ENCODE assay signal across 8 cellular contexts in genomic region chrX:51641421-51642021, GRCh38. TPM values are rescaled to one million over a fixed set of nuclear protein-coding genes. Genes with fewer than 3 reads are reported as not detected.
DNase-seq lines count a peak whose midpoint lies in the region; ATAC-seq and TF ChIP-seq lines count a peak whose summit lies in the region.

No MANE protein-coding gene starts in this region.

- TF ChIP-seq CTCF in MCF 10A (IDR thresholded peaks at IDR 0.05; ENCODE audit: unreplicated experiment), result peak; percentile 52
- TF ChIP-seq CTCF in breast epithelium (IDR thresholded peaks at IDR 0.05), result peak in 1 of 3 donors; percentile 20
- TF ChIP-seq CTCF in astrocyte of the cerebellum (IDR thresholded peaks at IDR 0.05; ENCODE audit: low read depth, low read length, missing control alignments), result peak; percentile 44
- peak in 3 of 4 donors; percentile 27 to 33 (median 30) for TF ChIP-seq CTCF in right lobe of liver (IDR thresholded peaks at IDR 0.05)
- TF ChIP-seq CTCF in upper lobe of left lung (IDR thresholded peaks at IDR 0.05), result peak in 1 of 6 experiments; percentile 27

- no peak overlapping the region for H3K4me3 Mint-ChIP-seq in MCF 10A (ENCODE audit: unreplicated experiment)

- H3K4me1 ChIP-seq in breast epithelium (no peaks in the 10 kb centered on the region), right lobe of liver (no peaks in the 10 kb centered on the region), upper lobe of left lung (no peaks in the 10 kb centered on the region)

- no peak for TF ChIP-seq EP300 in upper lobe of left lung (IDR thresholded peaks at IDR 0.05)

- H3K27ac ChIP-seq in breast epithelium, result no peak overlapping the region
- H3K27ac ChIP-seq in right lobe of liver, result no peak overlapping the region
- H3K27ac ChIP-seq in upper lobe of left lung, result no peak overlapping the region

- TF ChIP-seq POLR2A in breast epithelium (IDR thresholded peaks at IDR 0.05) (no peak), right lobe of liver (IDR thresholded peaks at IDR 0.05) (no peak), upper lobe of left lung (IDR thresholded peaks at IDR 0.05) (no peak)

- no peaks in the 10 kb centered on the region for H3K36me3 Mint-ChIP-seq in MCF 10A (ENCODE audit: insufficient read depth, unreplicated experiment)

- intact Hi-C loops in MCF 10A (cut with micrococcal nuclease), result loop anchor here (1.0 to 2.0 kb wide), 4 partner anchors 161 to 619 kb away; partner anchors contain the start of gene MAGED1
- intact Hi-C loops in breast epithelium (cut with DNase I; ENCODE audit: low total_unique reads), result no loop called here
- intact Hi-C loops in right lobe of liver (cut with DNase I), result no loop called here

- WGBS in right lobe of liver (ENCODE audit: insufficient coverage, low coverage, low lambda C conversion rate, missing lambda C conversion rate), result 32% methylated on average over 18 of the region's 19 CpGs
- WGBS in upper lobe of left lung, 2 donors, result 41 to 42% methylated on average over 17 to 19 of the region's 19 CpGs

- POLR2A ChIA-PET in MCF 10A (lab: Yijun Ruan, JAX), result interaction anchor here (0.5 kb wide), 1 partner anchor 162 kb away, joined by 3 read pairs; no protein-coding TSS in a partner anchor

- H3K36me3 ChIP-seq in breast epithelium, result no peaks in the 10 kb centered on the region
- H3K36me3 ChIP-seq in right lobe of liver, result no peaks in the 10 kb centered on the region
- H3K36me3 ChIP-seq in upper lobe of left lung, result no peaks in the 10 kb centered on the region

- no peaks in the 10 kb centered on the region for H3K9me3 Mint-ChIP-seq in MCF 10A (ENCODE audit: unreplicated experiment)

- peak; percentile 39 for DNase-seq in MCF 10A (ENCODE audit: unreplicated experiment)
- no peak for DNase-seq in breast epithelium (ENCODE audit: low spot score in 2 of 2)
- peak; percentile 3 for DNase-seq in NCI-H1105 (lab: John Stamatoyannopoulos, UW)
- DNase-seq in astrocyte of the cerebellum (ENCODE audit: low read depth), result peak; percentile 36
- DNase-seq in right lobe of liver, result no peak
- no peak for DNase-seq in upper lobe of left lung

- BruUV-seq in MCF 10A (replicated peaks; lab: Mats Ljungman, UMichigan), result no TSS peak

- H3K9me3 ChIP-seq in breast epithelium (no peaks in the 10 kb centered on the region), right lobe of liver (no peaks in the 10 kb centered on the region), upper lobe of left lung (no peaks in the 10 kb centered on the region)

- H3K4me3 ChIP-seq in breast epithelium (no peak overlapping the region), astrocyte of the cerebellum (ENCODE audit: low read depth, low read length) (no peak overlapping the region), right lobe of liver (no peak overlapping the region), upper lobe of left lung (no peak overlapping the region)

- H3K27me3 Mint-ChIP-seq in MCF 10A (ENCODE audit: insufficient read depth, unreplicated experiment), result peaks cover 59% of the 10 kb centered on the region

- ATAC-seq in right lobe of liver (no peak), HG03135 (IDR thresholded peaks at IDR 0.05; ENCODE audit: unreplicated experiment) (no peak), upper lobe of left lung (ENCODE audit: low FRiP score in 2 of 2) (no peak), HG03521 (IDR thresholded peaks at IDR 0.05; ENCODE audit: unreplicated experiment) (no peak)

- H3K27ac Mint-ChIP-seq in MCF 10A (ENCODE audit: low read depth, unreplicated experiment), result no peak overlapping the region

- in situ Hi-C loops in astrocyte of the cerebellum (cut with HindIII; ENCODE audit: low sequenced_read_pairs), result no loop called here

- peaks cover 0 to 75% of the 10 kb centered on the region in 2 donors for H3K27me3 ChIP-seq in breast epithelium
- H3K27me3 ChIP-seq in right lobe of liver, result no peaks in the 10 kb centered on the region
- H3K27me3 ChIP-seq in upper lobe of left lung, result no peaks in the 10 kb centered on the region

- H3K4me1 Mint-ChIP-seq in MCF 10A (ENCODE audit: insufficient read depth, unreplicated experiment), result no peaks in the 10 kb centered on the region

- CTCF ChIA-PET in MCF 10A (lab: Yijun Ruan, JAX), result interaction anchor here (0.5 to 2.5 kb wide), 8 partner anchors 14 to 704 kb away, joined by 3 to 21 read pairs (median 3); no protein-coding TSS in a partner anchor

RNA-seq across cellular contexts. Expression of gene CENPVL3, which starts 22.8 kb away (rescaled TPM):
- not detected in 2 replicates for total RNA-seq in MCF 10A (2022)
- not detected for total RNA-seq in breast epithelium
- total RNA-seq in right lobe of liver, result not detected
- total RNA-seq in upper lobe of left lung, result not detected

RNA-seq across cellular contexts. Expression of gene CENPVL2, which starts 41.1 kb away (rescaled TPM):
- not detected in 2 replicates for total RNA-seq in MCF 10A (2022)
- total RNA-seq in breast epithelium, result not detected
- not detected for total RNA-seq in right lobe of liver
- total RNA-seq in upper lobe of left lung, result not detected

Comparison
In these comparisons a context has a peak if more than half of its experiments do, and no peak if none do; other contexts are left out.
1. DNase-seq: peak in MCF 10A (single experiment), NCI-H1105 (single experiment) and astrocyte of the cerebellum (single experiment); none in breast epithelium (0 of 2), right lobe of liver (0 of 3) and upper lobe of left lung (0 of 2).